26 cellular contexts compared by ENCODE assay signal in genomic region chr11:70703141-70704052, GRCh38.
DNase-seq lines count a peak whose midpoint lies in the region; ATAC-seq, FAIRE-seq and TF ChIP-seq lines count a peak whose summit lies in the region.
"Had no signal": no experiment of that assay in that cellular context is flagged by ENCODE, and none has a peak within 500 bp of the region (broad histone marks: within the 10 kb centered on the region; RNA-seq: fewer than 3 reads in every experiment).

No MANE protein-coding gene starts in this region.

- peak; percentile 9 for DNase-seq in HepG2 (ENCODE audit: low spot score)
- no peak for DNase-seq in right lobe of liver
- DNase-seq in SW480 (ENCODE audit: low spot score) = peak; percentile 99
- peak; percentile 11 for DNase-seq in mesendoderm
- DNase-seq in urothelium cell line (ENCODE audit: low spot score) = peak; percentile 53
- DNase-seq in OCI-M2 (lab: John Stamatoyannopoulos, UW; ENCODE audit: unreplicated experiment) = no peak
- DNase-seq in germinal center (ENCODE audit: low spot score) = no peak
- DNase-seq in RCC 7860 (ENCODE audit: low spot score) = no peak
- DNase-seq: activated CD4-positive, alpha-beta T cell treated with anti-CD3 and anti-CD28 coated beads for 4 hours; activated CD8-positive, alpha-beta memory T cell treated with anti-CD3 and anti-CD28 coated beads, Interleukin-2, amount 10 ng/mL, durations not matched to agents 7 days and 5 days; activated naive CD4-positive, alpha-beta T cell treated with anti-CD3 and anti-CD28 coated beads for 36 hours; amniotic stem cell; BE2C; foreskin melanocyte; IMR-90; NCI-H1092; NCI-H2081 treated with DMSO at 0.1 percent for 48 hours; NCI-H510A treated with DMSO at 0.1 percent for 48 hours; stimulated activated CD4-positive, alpha-beta T cell treated with anti-CD3 and anti-CD28 coated beads, Interleukin-2, amount 100 ng/mL, for 24 hours; T-helper 17 cell had no signal

- CTCF ChIA-PET in HepG2 (lab: Yijun Ruan, JAX; ENCODE audit: low intra/inter-chr PET ratio, low total read pairs) = no interaction called here

- no TSS peak for BruUV-seq in HepG2 (replicated peaks; lab: Mats Ljungman, UMichigan)

- H3K4ac ChIP-seq in mesendoderm (ENCODE audit: low read depth, low read length) = no peak overlapping the region

- H2AFZ ChIP-seq in HepG2 (ENCODE audit: low read length) = no peak overlapping the region

- TF ChIP-seq EP300 in HepG2 (IDR thresholded peaks at IDR 0.05; ENCODE audit: low read depth in 2 of 2, low read length in 2 of 2) (no peak), HepG2 (CRISPR knock-in tag; IDR thresholded peaks at IDR 0.05; ENCODE audit: borderline replicate concordance) (no peak)

- H3K18ac ChIP-seq in mesendoderm (ENCODE audit: low read length) = no peak overlapping the region

- H4K20me1 ChIP-seq in HepG2 (ENCODE audit: insufficient read depth, low read length) = peaks cover 11% of the 10 kb centered on the region; the same call in 1 of the 2 replicates

- H3K9me3 ChIP-seq in HepG2 (ENCODE audit: low read length) (no peaks in the 10 kb centered on the region), right lobe of liver (no peaks in the 10 kb centered on the region)
- H3K9me3 ChIP-seq: BE2C, breast epithelium, esophagus muscularis mucosa, vagina had no signal

- H2BK15ac ChIP-seq in mesendoderm (replicated peaks; ENCODE audit: low read depth) = no peak overlapping the region

- no peak for FAIRE-seq in HepG2 (lab: Jason Lieb, UNC)
- peak; percentile 30 for FAIRE-seq in urothelium cell line (lab: Jason Lieb, UNC)
- no peak for FAIRE-seq in RCC 7860 (lab: Jason Lieb, UNC)
- FAIRE-seq: GM19239 had no signal

- TF ChIP-seq CTCF in HepG2 (CRISPR knock-in tag; IDR thresholded peaks at IDR 0.05) (no peak), right lobe of liver (IDR thresholded peaks at IDR 0.05) (no peak)

- TF ChIP-seq POLR2A in HepG2 (IDR thresholded peaks at IDR 0.05; ENCODE audit: insufficient read depth in 1 of 2, low read depth in 2 of 2, low read length in 2 of 2) (no peak), right lobe of liver (IDR thresholded peaks at IDR 0.05) (no peak)

- H3K27me3 ChIP-seq in HepG2 (ENCODE audit: control insufficient read depth in 1 of 2, insufficient read depth in 2 of 2, low read length in 2 of 2) = no peaks in the 10 kb centered on the region
- H3K27me3 ChIP-seq in right lobe of liver = no peaks in the 10 kb centered on the region
- H3K27me3 ChIP-seq in mesendoderm (ENCODE audit: insufficient read depth, low read length, poor library complexity) = no peaks in the 10 kb centered on the region
- H3K27me3 ChIP-seq: BE2C, breast epithelium, vagina had no signal

- no peak overlapping the region for H2BK5ac ChIP-seq in mesendoderm (ENCODE audit: low read length)

- H3K9ac ChIP-seq in HepG2 (ENCODE audit: insufficient read depth, low read depth, low read length) = no peak overlapping the region
- no peak overlapping the region for H3K9ac ChIP-seq in mesendoderm (ENCODE audit: low read length)

- H3K4me3 ChIP-seq in HepG2 (replicated peaks in 1 of 3; ENCODE audit: insufficient read depth in 1 of 3, low read depth in 2 of 3, low read length in 3 of 3) (no peak overlapping the region), right lobe of liver (no peak overlapping the region), mesendoderm (ENCODE audit: low read length) (no peak overlapping the region)
- H3K4me3 ChIP-seq: breast epithelium, coronary artery, esophagus muscularis mucosa, skin epidermis, vagina had no signal

- H2AK5ac ChIP-seq in mesendoderm (ENCODE audit: low read length) = no peak overlapping the region

- peaks cover 4 to 6% of the 10 kb centered on the region in 2 experiments; a peak in 3 of 5 replicates for H3K36me3 ChIP-seq in HepG2 (replicated peaks in 1 of 2; ENCODE audit: control insufficient read depth in 1 of 2, insufficient read depth in 2 of 2, low read length in 2 of 2)
- no peaks in the 10 kb centered on the region for H3K36me3 ChIP-seq in right lobe of liver
- H3K36me3 ChIP-seq in mesendoderm (ENCODE audit: control insufficient read depth, insufficient read depth, low read length) = no peaks in the 10 kb centered on the region
- H3K36me3 ChIP-seq: BE2C, breast epithelium, esophagus muscularis mucosa, vagina had no signal

- in situ Hi-C loops in HepG2 (cut with HindIII; ENCODE audit: extremely low pct_ligation_motif_present, low pct_unique_long_range_greater_than_20kb) = no loop called here

- H2BK120ac ChIP-seq in mesendoderm (ENCODE audit: low read depth, low read length) = no peak overlapping the region

- no peak overlapping the region for H3K4me2 ChIP-seq in HepG2 (ENCODE audit: low read depth, low read length)
- H3K4me2 ChIP-seq in mesendoderm (ENCODE audit: low read length) = no peak overlapping the region

- no peak for ATAC-seq in HepG2
- ATAC-seq in right lobe of liver = no peak
- ATAC-seq: activated CD8-positive, alpha-beta memory T cell treated with anti-CD3 and anti-CD28 coated beads, Interleukin-2, amount 10 ng/mL, durations not matched to agents 7 days and 5 days; T-helper 17 cell had no signal

- H4K8ac ChIP-seq in mesendoderm (ENCODE audit: low read depth, low read length) = no peak overlapping the region

- intact Hi-C loops in HepG2 (cut with micrococcal nuclease; ENCODE audit: unreplicated experiment) = no loop called here
- intact Hi-C loops in right lobe of liver (cut with DNase I) = no loop called here

- H3K27ac ChIP-seq in HepG2 (ENCODE audit: extremely low read length, insufficient read depth, low read length) = no peak overlapping the region
- no peak overlapping the region for H3K27ac ChIP-seq in right lobe of liver
- no peak overlapping the region for H3K27ac ChIP-seq in mesendoderm (ENCODE audit: low read depth, low read length)
- H3K27ac ChIP-seq: breast epithelium, coronary artery, esophagus muscularis mucosa, skin epidermis, vagina had no signal

- H3K79me2 ChIP-seq in HepG2 (ENCODE audit: insufficient read depth, low read length) (peaks cover 4% of the 10 kb centered on the region), mesendoderm (ENCODE audit: control insufficient read depth, insufficient read depth, low read length) (no peaks in the 10 kb centered on the region)

- no peak for TF ChIP-seq RAD21 in HepG2 (CRISPR knock-in tag; IDR thresholded peaks at IDR 0.05)

- H4K5ac ChIP-seq in mesendoderm (ENCODE audit: low read length) = no peak overlapping the region

- H3K23ac ChIP-seq in mesendoderm (ENCODE audit: low read length) = no peak overlapping the region

- H3K79me1 ChIP-seq in mesendoderm (ENCODE audit: low read length) = no peaks in the 10 kb centered on the region

- peaks cover 43% of the 10 kb centered on the region for H3K4me1 ChIP-seq in HepG2 (ENCODE audit: insufficient read depth, low read length)
- H3K4me1 ChIP-seq in right lobe of liver = no peaks in the 10 kb centered on the region
- H3K4me1 ChIP-seq in mesendoderm (ENCODE audit: control insufficient read depth, low read depth, low read length) = no peaks in the 10 kb centered on the region
- H3K4me1 ChIP-seq: breast epithelium, esophagus muscularis mucosa, vagina had no signal

- WGBS in HepG2 (ENCODE audit: low lambda C conversion rate) = 94% methylated on average over 14 of the region's 20 CpGs
- 54% methylated on average over 3 of the region's 20 CpGs for WGBS in right lobe of liver (ENCODE audit: insufficient coverage, low coverage, low lambda C conversion rate, missing lambda C conversion rate)
- no CpG with 5 or more reads among the region's 20 CpGs for WGBS in mesendoderm (ENCODE audit: extremely low coverage, insufficient coverage, low lambda C conversion rate)

- H3K56ac ChIP-seq in mesendoderm (ENCODE audit: low read length) = no peak overlapping the region

- POLR2A ChIA-PET in HepG2 (lab: Yijun Ruan, JAX) = no interaction called here

TF ChIP-seq in HepG2, 621 proteins besides CTCF, POLR2A, EP300 and RAD21 (continues in another document):
- TF ChIP-seq AGO2 (optimal IDR thresholded peaks at IDR 0.05; ENCODE audit: low read depth, low read length) (peak; percentile 56), JDP2 (CRISPR knock-in tag; IDR thresholded peaks at IDR 0.05; ENCODE audit: borderline replicate concordance) (no peak), GRHL1 (CRISPR knock-in tag; conservative IDR thresholded peaks at IDR 0.05) (no peak), ZBTB8A (CRISPR knock-in tag; IDR thresholded peaks at IDR 0.05; ENCODE audit: borderline replicate concordance, low read depth) (no peak), HNF4G (IDR thresholded peaks at IDR 0.05; ENCODE audit: borderline replicate concordance, low read depth, low read length) (no peak), HNF4G (CRISPR knock-in tag; IDR thresholded peaks at IDR 0.05; ENCODE audit: borderline replicate concordance, low read depth) (no peak)

Comparison
In these comparisons a context has a peak if more than half of its experiments do, and no peak if none do; other contexts are left out.
1. DNase-seq: peak in HepG2 (single experiment), SW480 (single experiment), mesendoderm (single experiment) and urothelium cell line (single experiment); none in right lobe of liver (0 of 3), OCI-M2 (single experiment), germinal center (single experiment) and RCC 7860 (single experiment).